In genomic region chr2:134776836-134777235, GRCh38 we compare ENCODE assay signal across 26 cellular contexts. TPM values are rescaled to one million over a fixed set of nuclear protein-coding genes. Genes with fewer than 3 reads are reported as not detected.
"Had no signal": no experiment of that assay in that cellular context is flagged by ENCODE, and none has a peak within 500 bp of the region (broad histone marks: within the 10 kb centered on the region; RNA-seq: fewer than 3 reads in every experiment).

No MANE protein-coding gene starts in this region.

- ATAC-seq: gastrocnemius medialis; heart left ventricle; left lobe of liver; natural killer cell; psoas muscle; right cardiac atrium; stimulated activated memory B cell treated with anti-CD40 and anti-IgM and Interleukin-4, amounts not matched to agents 10 μg/mL and 1 μg/mL and 100 μg/mL, for 72 hours; stimulated activated naive CD8-positive, alpha-beta T cell treated with anti-CD3 and anti-CD28 coated beads, Interleukin-15, Interleukin-2, amounts not matched to agents 100 U/mL and 50 U/mL, for 24 hours had no signal

- H3K79me2 ChIP-seq: hepatocyte had no signal

- H3K27me3 ChIP-seq: dorsolateral prefrontal cortex, gastrocnemius medialis, heart left ventricle, hepatocyte, sigmoid colon, testis, tibial artery had no signal

- H3K27ac Mint-ChIP-seq: memory B cell; natural killer cell; stimulated activated memory B cell treated with anti-CD40 and anti-IgM and Interleukin-4, amounts not matched to agents 10 μg/mL and 1 μg/mL and 100 μg/mL, for 72 hours had no signal

- H3K4me2 ChIP-seq: hepatocyte had no signal

- H3K9me3 Mint-ChIP-seq: memory B cell; natural killer cell; neural crest cell; stimulated activated memory B cell treated with anti-CD40 and anti-IgM and Interleukin-4, amounts not matched to agents 10 μg/mL and 1 μg/mL and 100 μg/mL, for 72 hours; type B pancreatic cell had no signal

- H3K36me3 ChIP-seq: gastrocnemius medialis, heart left ventricle, sigmoid colon, spleen, tibial artery had no signal

- H3K4me3 Mint-ChIP-seq: memory B cell; natural killer cell; neural crest cell; stimulated activated memory B cell treated with anti-CD40 and anti-IgM and Interleukin-4, amounts not matched to agents 10 μg/mL and 1 μg/mL and 100 μg/mL, for 72 hours; type B pancreatic cell had no signal

- DNase-seq: dorsolateral prefrontal cortex; effector CD4-positive, alpha-beta T cell; foreskin fibroblast; gastrocnemius medialis; heart left ventricle; kidney; natural killer cell; nucleus accumbens; psoas muscle; right cardiac atrium; sigmoid colon; spleen; stimulated activated CD4-positive, alpha-beta T cell treated with anti-CD3 and anti-CD28 coated beads, Interleukin-4, amount 100 ng/mL, for 4 hours; stimulated activated naive CD8-positive, alpha-beta T cell treated with anti-CD3 and anti-CD28 coated beads, Interleukin-15, Interleukin-2, amounts not matched to agents 100 U/mL and 50 U/mL, for 24 hours; substantia nigra; testis; tibial artery had no signal

- H3K27ac ChIP-seq: dorsolateral prefrontal cortex, gastrocnemius medialis, heart left ventricle, hepatocyte, psoas muscle, sigmoid colon, skin epidermis, spleen, testis, tibial artery had no signal

- H3K36me3 Mint-ChIP-seq: memory B cell; natural killer cell; stimulated activated memory B cell treated with anti-CD40 and anti-IgM and Interleukin-4, amounts not matched to agents 10 μg/mL and 1 μg/mL and 100 μg/mL, for 72 hours; type B pancreatic cell had no signal

- H3K4me3 ChIP-seq: dorsolateral prefrontal cortex, gastrocnemius medialis, heart left ventricle, hepatocyte, lung, psoas muscle, sigmoid colon, skin epidermis, spleen, testis, tibial artery had no signal

- H3K27me3 Mint-ChIP-seq: memory B cell; stimulated activated memory B cell treated with anti-CD40 and anti-IgM and Interleukin-4, amounts not matched to agents 10 μg/mL and 1 μg/mL and 100 μg/mL, for 72 hours had no signal

- H2AFZ ChIP-seq: hepatocyte had no signal

- H3K9me3 ChIP-seq: gastrocnemius medialis, heart left ventricle, psoas muscle, sigmoid colon, spleen, testis, tibial artery had no signal

- H3K4me1 ChIP-seq: gastrocnemius medialis, psoas muscle, sigmoid colon had no signal

RNA-seq across cellular contexts. Expression of gene TMEM163, which starts 58.0 kb away (rescaled TPM):
- total RNA-seq: gastrocnemius medialis, osteocyte had no signal
